2 cellular contexts compared by ENCODE assay signal in the genomic region with DNA sequence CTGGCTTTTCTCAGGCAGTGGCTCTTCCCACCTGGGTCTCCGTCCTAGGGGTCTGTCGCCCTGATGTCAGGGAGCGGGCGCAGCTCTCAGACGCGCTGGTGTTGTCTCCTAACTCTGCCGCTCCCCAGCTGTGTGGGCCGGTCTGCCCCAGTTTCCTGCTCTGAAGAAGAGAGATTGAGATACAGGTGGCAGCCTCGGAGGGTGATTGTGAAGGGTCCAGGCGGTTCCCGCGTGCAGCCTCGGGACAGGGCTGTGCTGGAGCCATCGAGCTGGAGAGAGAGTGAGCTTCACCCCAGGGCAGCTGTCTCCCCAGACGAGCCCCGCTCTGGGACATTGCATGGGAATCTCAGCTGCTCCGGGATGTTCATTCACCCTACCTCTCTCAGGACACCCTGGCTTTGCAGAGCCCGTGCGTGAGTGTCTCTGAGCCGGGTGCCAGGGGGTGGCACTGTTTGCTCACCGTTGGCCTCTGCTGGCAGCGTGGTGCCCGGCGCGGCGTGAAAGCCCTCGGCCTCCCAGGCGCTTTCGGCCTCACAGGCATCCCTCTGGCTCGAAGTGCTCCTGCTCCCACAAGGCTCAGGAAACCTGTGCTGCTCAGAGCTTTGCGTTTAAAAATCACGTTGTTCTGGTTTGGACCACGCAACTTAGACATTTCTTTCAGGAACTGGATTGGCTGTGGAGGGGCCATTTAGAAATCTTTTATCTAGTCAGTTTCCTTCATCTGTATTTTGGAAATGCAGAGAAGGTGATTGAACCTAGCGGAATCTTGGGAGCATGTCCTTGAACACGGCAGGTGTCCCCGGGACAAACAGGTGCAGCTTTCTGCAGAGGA.
TF ChIP-seq lines count a peak whose summit lies in the region.

No MANE protein-coding gene starts in this region.

TF ChIP-seq in SK-N-SH, 30 proteins besides CTCF, POLR2A, EP300 and RAD21 (continued from another document):
- TF ChIP-seq, protein P1, sequence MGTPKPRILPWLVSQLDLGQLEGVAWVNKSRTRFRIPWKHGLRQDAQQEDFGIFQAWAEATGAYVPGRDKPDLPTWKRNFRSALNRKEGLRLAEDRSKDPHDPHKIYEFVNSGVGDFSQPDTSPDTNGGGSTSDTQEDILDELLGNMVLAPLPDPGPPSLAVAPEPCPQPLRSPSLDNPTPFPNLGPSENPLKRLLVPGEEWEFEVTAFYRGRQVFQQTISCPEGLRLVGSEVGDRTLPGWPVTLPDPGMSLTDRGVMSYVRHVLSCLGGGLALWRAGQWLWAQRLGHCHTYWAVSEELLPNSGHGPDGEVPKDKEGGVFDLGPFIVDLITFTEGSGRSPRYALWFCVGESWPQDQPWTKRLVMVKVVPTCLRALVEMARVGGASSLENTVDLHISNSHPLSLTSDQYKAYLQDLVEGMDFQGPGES (IDR thresholded peaks at IDR 0.05; ENCODE audit: low read depth, low read length), result no peak
- TF ChIP-seq JUND (IDR thresholded peaks at IDR 0.05) (no peak), CHD2 (IDR thresholded peaks at IDR 0.05; ENCODE audit: low read length, partially characterized antibody) (no peak), GABPA (IDR thresholded peaks at IDR 0.05; ENCODE audit: low read depth) (no peak)

TF ChIP-seq in liver, 16 proteins besides CTCF, POLR2A, EP300 and RAD21 (continued from another document):
- TF ChIP-seq, protein P2, sequence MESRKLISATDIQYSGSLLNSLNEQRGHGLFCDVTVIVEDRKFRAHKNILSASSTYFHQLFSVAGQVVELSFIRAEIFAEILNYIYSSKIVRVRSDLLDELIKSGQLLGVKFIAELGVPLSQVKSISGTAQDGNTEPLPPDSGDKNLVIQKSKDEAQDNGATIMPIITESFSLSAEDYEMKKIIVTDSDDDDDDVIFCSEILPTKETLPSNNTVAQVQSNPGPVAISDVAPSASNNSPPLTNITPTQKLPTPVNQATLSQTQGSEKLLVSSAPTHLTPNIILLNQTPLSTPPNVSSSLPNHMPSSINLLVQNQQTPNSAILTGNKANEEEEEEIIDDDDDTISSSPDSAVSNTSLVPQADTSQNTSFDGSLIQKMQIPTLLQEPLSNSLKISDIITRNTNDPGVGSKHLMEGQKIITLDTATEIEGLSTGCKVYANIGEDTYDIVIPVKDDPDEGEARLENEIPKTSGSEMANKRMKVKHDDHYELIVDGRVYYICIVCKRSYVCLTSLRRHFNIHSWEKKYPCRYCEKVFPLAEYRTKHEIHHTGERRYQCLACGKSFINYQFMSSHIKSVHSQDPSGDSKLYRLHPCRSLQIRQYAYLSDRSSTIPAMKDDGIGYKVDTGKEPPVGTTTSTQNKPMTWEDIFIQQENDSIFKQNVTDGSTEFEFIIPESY (IDR thresholded peaks at IDR 0.05), result no peak
- no peak for TF ChIP-seq YY1 (IDR thresholded peaks at IDR 0.05)
- TF ChIP-seq NR2F2 (IDR thresholded peaks at IDR 0.05), result no peak
- TF ChIP-seq EGR1 (IDR thresholded peaks at IDR 0.05; ENCODE audit: low read depth in 2 of 2), result no peak
- TF ChIP-seq, protein P3, sequence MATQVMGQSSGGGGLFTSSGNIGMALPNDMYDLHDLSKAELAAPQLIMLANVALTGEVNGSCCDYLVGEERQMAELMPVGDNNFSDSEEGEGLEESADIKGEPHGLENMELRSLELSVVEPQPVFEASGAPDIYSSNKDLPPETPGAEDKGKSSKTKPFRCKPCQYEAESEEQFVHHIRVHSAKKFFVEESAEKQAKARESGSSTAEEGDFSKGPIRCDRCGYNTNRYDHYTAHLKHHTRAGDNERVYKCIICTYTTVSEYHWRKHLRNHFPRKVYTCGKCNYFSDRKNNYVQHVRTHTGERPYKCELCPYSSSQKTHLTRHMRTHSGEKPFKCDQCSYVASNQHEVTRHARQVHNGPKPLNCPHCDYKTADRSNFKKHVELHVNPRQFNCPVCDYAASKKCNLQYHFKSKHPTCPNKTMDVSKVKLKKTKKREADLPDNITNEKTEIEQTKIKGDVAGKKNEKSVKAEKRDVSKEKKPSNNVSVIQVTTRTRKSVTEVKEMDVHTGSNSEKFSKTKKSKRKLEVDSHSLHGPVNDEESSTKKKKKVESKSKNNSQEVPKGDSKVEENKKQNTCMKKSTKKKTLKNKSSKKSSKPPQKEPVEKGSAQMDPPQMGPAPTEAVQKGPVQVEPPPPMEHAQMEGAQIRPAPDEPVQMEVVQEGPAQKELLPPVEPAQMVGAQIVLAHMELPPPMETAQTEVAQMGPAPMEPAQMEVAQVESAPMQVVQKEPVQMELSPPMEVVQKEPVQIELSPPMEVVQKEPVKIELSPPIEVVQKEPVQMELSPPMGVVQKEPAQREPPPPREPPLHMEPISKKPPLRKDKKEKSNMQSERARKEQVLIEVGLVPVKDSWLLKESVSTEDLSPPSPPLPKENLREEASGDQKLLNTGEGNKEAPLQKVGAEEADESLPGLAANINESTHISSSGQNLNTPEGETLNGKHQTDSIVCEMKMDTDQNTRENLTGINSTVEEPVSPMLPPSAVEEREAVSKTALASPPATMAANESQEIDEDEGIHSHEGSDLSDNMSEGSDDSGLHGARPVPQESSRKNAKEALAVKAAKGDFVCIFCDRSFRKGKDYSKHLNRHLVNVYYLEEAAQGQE (IDR thresholded peaks at IDR 0.05), result no peak
- no peak for TF ChIP-seq FOXA2 (IDR thresholded peaks at IDR 0.05)
- TF ChIP-seq HNF4G (IDR thresholded peaks at IDR 0.05), result no peak
- TF ChIP-seq FOXA1 (IDR thresholded peaks at IDR 0.05), result no peak
